Comparison of ENCODE assay signal across 24 cellular contexts in genomic region chr6:28408076-28408802, GRCh38. TPM values are rescaled to one million over a fixed set of nuclear protein-coding genes. Genes with fewer than 3 reads are reported as not detected.
DNase-seq lines count a peak whose midpoint lies in the region; ATAC-seq and TF ChIP-seq lines count a peak whose summit lies in the region.
"Had no signal": no experiment of that assay in that cellular context is flagged by ENCODE, and none has a peak within 500 bp of the region (broad histone marks: within the 10 kb centered on the region; RNA-seq: fewer than 3 reads in every experiment).

No MANE protein-coding gene starts in this region.

- H3K4me3 ChIP-seq in fibroblast of mammary gland (ENCODE audit: control insufficient read depth, low read depth, low read length): no peak overlapping the region
- H3K4me3 ChIP-seq in left ventricle myocardium inferior: no peak overlapping the region
- H3K4me3 ChIP-seq: BLaER1 treated with 17β-estradiol and CSF1 and Interleukin-3, amounts not matched to agents 10 nM and 100 nM; body of pancreas; colonic mucosa; heart right ventricle; MG63; vagina had no signal

- no peak overlapping the region for H3K4me3 Mint-ChIP-seq in activated T-cell treated with anti-CD3 and anti-CD28 coated beads, Interleukin-2, amount 50 U/mL, for 4 hours
- no peak overlapping the region for H3K4me3 Mint-ChIP-seq in activated T-helper 17 cell treated with anti-CD3 and anti-CD28 coated beads, Interleukin-2, amount 50 U/mL, for 72 hours
- H3K4me3 Mint-ChIP-seq in stimulated activated naive CD8-positive, alpha-beta T cell treated with anti-CD3 and anti-CD28 coated beads, Interleukin-15, amount 100 ng/mL, for 72 hours: peak overlapping the region; percentile 36 to 52
- H3K4me3 Mint-ChIP-seq in HFFc6: no peak overlapping the region
- H3K4me3 Mint-ChIP-seq: activated B cell treated with CpG ODN at 0.5 μM for 24 hours, endodermal cell had no signal

- peaks cover 56% of the 10 kb centered on the region for H3K27me3 ChIP-seq in left ventricle myocardium inferior (ENCODE audit: low read depth)
- H3K27me3 ChIP-seq: BLaER1 treated with 17β-estradiol and CSF1 and Interleukin-3, amounts not matched to agents 10 nM and 100 nM; body of pancreas; colonic mucosa; MG63; vagina had no signal

- no peaks in the 10 kb centered on the region for H3K4me1 ChIP-seq in left ventricle myocardium inferior
- H3K4me1 ChIP-seq: BLaER1 treated with 17β-estradiol and CSF1 and Interleukin-3, amounts not matched to agents 10 nM and 100 nM; body of pancreas; colonic mucosa; heart right ventricle; vagina had no signal

- DNase-seq in activated T-cell treated with anti-CD3 and anti-CD28 coated beads, Interleukin-2, amount 50 U/mL, for 4 hours: no peak
- no peak for DNase-seq in activated T-cell treated with anti-CD3 and anti-CD28 coated beads, Interleukin-2, amount 50 U/mL, for 1 hour
- DNase-seq in fibroblast of mammary gland (ENCODE audit: low read depth) (peak; percentile 15), HFFc6 (no peak), left ventricle myocardium inferior (no peak)
- peak in 1 of 2 donors; percentile 10 for DNase-seq in stimulated activated naive CD8-positive, alpha-beta T cell treated with anti-CD3 and anti-CD28 coated beads, Interleukin-15, amount 100 ng/mL, for 72 hours
- DNase-seq: ACHN; activated B cell treated with CpG ODN at 0.5 μM for 24 hours; activated CD8-positive, alpha-beta memory T cell treated with anti-CD3 and anti-CD28 coated beads, Interleukin-2, amount 50 U/mL, for 4 hours; activated naive CD4-positive, alpha-beta T cell treated with anti-CD3 and anti-CD28 coated beads, Interleukin-2, amount 50 U/mL, for 16 hours; body of pancreas; colonic mucosa; EL; endodermal cell; heart right ventricle; MG63; NCI-H1694; stimulated activated CD4-positive, alpha-beta T cell treated with anti-CD3 and anti-CD28 coated beads, Interleukin-12 subunit alpha, Interleukin-12 subunit beta, amount 100 ng/mL, for 4 hours; T-helper 9 cell had no signal

- peaks cover 30% of the 10 kb centered on the region for H3K27me3 Mint-ChIP-seq in activated T-cell treated with anti-CD3 and anti-CD28 coated beads, Interleukin-2, amount 50 U/mL, for 4 hours (ENCODE audit: low read depth)
- peaks cover 27% of the 10 kb centered on the region for H3K27me3 Mint-ChIP-seq in activated T-helper 17 cell treated with anti-CD3 and anti-CD28 coated beads, Interleukin-2, amount 50 U/mL, for 72 hours
- H3K27me3 Mint-ChIP-seq in stimulated activated naive CD8-positive, alpha-beta T cell treated with anti-CD3 and anti-CD28 coated beads, Interleukin-15, amount 100 ng/mL, for 72 hours: peaks cover 29% of the 10 kb centered on the region
- H3K27me3 Mint-ChIP-seq in HFFc6 (ENCODE audit: insufficient read depth): no peaks in the 10 kb centered on the region; the same call in none of the 2 replicates

- H3K36me3 Mint-ChIP-seq in activated T-cell treated with anti-CD3 and anti-CD28 coated beads, Interleukin-2, amount 50 U/mL, for 4 hours (ENCODE audit: insufficient read depth): no peaks in the 10 kb centered on the region
- no peaks in the 10 kb centered on the region for H3K36me3 Mint-ChIP-seq in activated T-helper 17 cell treated with anti-CD3 and anti-CD28 coated beads, Interleukin-2, amount 50 U/mL, for 72 hours (ENCODE audit: low read depth)
- H3K36me3 Mint-ChIP-seq in HFFc6 (ENCODE audit: low read depth): no peaks in the 10 kb centered on the region

- no peaks in the 10 kb centered on the region for H3K9me3 Mint-ChIP-seq in activated T-cell treated with anti-CD3 and anti-CD28 coated beads, Interleukin-2, amount 50 U/mL, for 4 hours
- H3K9me3 Mint-ChIP-seq in activated T-helper 17 cell treated with anti-CD3 and anti-CD28 coated beads, Interleukin-2, amount 50 U/mL, for 72 hours: peaks cover 3% of the 10 kb centered on the region
- H3K9me3 Mint-ChIP-seq in stimulated activated naive CD8-positive, alpha-beta T cell treated with anti-CD3 and anti-CD28 coated beads, Interleukin-15, amount 100 ng/mL, for 72 hours: no peaks in the 10 kb centered on the region
- H3K9me3 Mint-ChIP-seq in HFFc6: no peaks in the 10 kb centered on the region
- H3K9me3 Mint-ChIP-seq: endodermal cell had no signal

- peak; percentile 70 to 73 for ATAC-seq in activated T-cell treated with anti-CD3 and anti-CD28 coated beads, Interleukin-2, amount 50 U/mL, for 4 hours
- peak; percentile 92 for ATAC-seq in activated T-helper 17 cell treated with anti-CD3 and anti-CD28 coated beads, Interleukin-2, amount 50 U/mL, for 72 hours (replicated peaks)
- ATAC-seq in stimulated activated naive CD8-positive, alpha-beta T cell treated with anti-CD3 and anti-CD28 coated beads, Interleukin-15, amount 100 ng/mL, for 72 hours: peak; percentile 87
- ATAC-seq in GM19463 (IDR thresholded peaks at IDR 0.05; ENCODE audit: unreplicated experiment): no peak
- ATAC-seq: body of pancreas, heart right ventricle, HepG2 had no signal

- no peaks in the 10 kb centered on the region for H3K9me3 ChIP-seq in left ventricle myocardium inferior (replicated peaks)
- H3K9me3 ChIP-seq: body of pancreas, colonic mucosa, MG63, vagina had no signal

- H3K36me3 ChIP-seq in left ventricle myocardium inferior: no peaks in the 10 kb centered on the region
- H3K36me3 ChIP-seq: BLaER1 treated with 17β-estradiol and CSF1 and Interleukin-3, amounts not matched to agents 10 nM and 100 nM; colonic mucosa; heart right ventricle; MG63; vagina had no signal

- H3K27ac Mint-ChIP-seq in activated T-helper 17 cell treated with anti-CD3 and anti-CD28 coated beads, Interleukin-2, amount 50 U/mL, for 72 hours: no peak overlapping the region
- peak overlapping the region; percentile 55 to 64 for H3K27ac Mint-ChIP-seq in stimulated activated naive CD8-positive, alpha-beta T cell treated with anti-CD3 and anti-CD28 coated beads, Interleukin-15, amount 100 ng/mL, for 72 hours
- no peak overlapping the region for H3K27ac Mint-ChIP-seq in HFFc6
- H3K27ac Mint-ChIP-seq: activated B cell treated with CpG ODN at 0.5 μM for 24 hours, endodermal cell had no signal

- H3K4me1 Mint-ChIP-seq in activated T-cell treated with anti-CD3 and anti-CD28 coated beads, Interleukin-2, amount 50 U/mL, for 4 hours (ENCODE audit: low read depth): peaks cover 2% of the 10 kb centered on the region
- H3K4me1 Mint-ChIP-seq in activated T-helper 17 cell treated with anti-CD3 and anti-CD28 coated beads, Interleukin-2, amount 50 U/mL, for 72 hours: peaks cover 7% of the 10 kb centered on the region
- H3K4me1 Mint-ChIP-seq in stimulated activated naive CD8-positive, alpha-beta T cell treated with anti-CD3 and anti-CD28 coated beads, Interleukin-15, amount 100 ng/mL, for 72 hours: peaks cover 26% of the 10 kb centered on the region
- no peaks in the 10 kb centered on the region for H3K4me1 Mint-ChIP-seq in HFFc6 (ENCODE audit: low read depth)
- H3K4me1 Mint-ChIP-seq: activated B cell treated with CpG ODN at 0.5 μM for 24 hours, endodermal cell had no signal

- H3K27ac ChIP-seq in left ventricle myocardium inferior (replicated peaks): no peak overlapping the region
- H3K27ac ChIP-seq: BLaER1 treated with 17β-estradiol and CSF1 and Interleukin-3, amounts not matched to agents 10 nM and 100 nM; body of pancreas; colonic mucosa; heart right ventricle; vagina had no signal

- intact Hi-C loops in left ventricle myocardium inferior (cut with micrococcal nuclease): no loop called here

- TF ChIP-seq CTCF in fibroblast of mammary gland (conservative IDR thresholded peaks at IDR 0.05; ENCODE audit: control insufficient read depth, insufficient read depth, low read depth, low read length) (no peak), HFFc6 (IDR thresholded peaks at IDR 0.05) (no peak), left ventricle myocardium inferior (IDR thresholded peaks at IDR 0.05; ENCODE audit: borderline replicate concordance) (no peak)

RNA-seq across cellular contexts. Expression of gene ZSCAN12, which starts 8.7 kb away (rescaled TPM):
- 1 to 10 TPM; 2.7 to 2.8 (median 2.7) TPM for total RNA-seq in activated T-cell treated with anti-CD3 and anti-CD28 coated beads, Interleukin-2, amount 50 U/mL, for 4 hours
- total RNA-seq in activated T-helper 17 cell treated with anti-CD3 and anti-CD28 coated beads, Interleukin-2, amount 50 U/mL, for 72 hours: 1 to 10 TPM; 2.9 to 4.3 TPM
- 1 to 10 TPM; 2.4 to 3.1 (median 2.8) TPM for total RNA-seq in HFFc6 (2021; fragmentation: NEBNext Ultra II Directional; extraction: Animal tissue kit (Norgen Biotek cat#: 25700))
- 1.8 TPM for total RNA-seq in left ventricle myocardium inferior

RNA-seq across cellular contexts. Expression of gene ZSCAN23, which starts 35.1 kb away (rescaled TPM):
- under 1 TPM; 0.46 to 0.76 (median 0.69) TPM for total RNA-seq in activated T-cell treated with anti-CD3 and anti-CD28 coated beads, Interleukin-2, amount 50 U/mL, for 4 hours
- under 1 TPM; 0.24 to 0.52 TPM for total RNA-seq in activated T-helper 17 cell treated with anti-CD3 and anti-CD28 coated beads, Interleukin-2, amount 50 U/mL, for 72 hours
- total RNA-seq in HFFc6 (2021; fragmentation: NEBNext Ultra II Directional; extraction: Animal tissue kit (Norgen Biotek cat#: 25700)): 1 to 10 TPM in 4 of 6 experiments, under 1 TPM in 2; 0.48 to 1.5 (median 1.0) TPM
- total RNA-seq in left ventricle myocardium inferior: 1.5 TPM

RNA-seq across cellular contexts. Expression of gene ZKSCAN3, which starts 58.5 kb away (rescaled TPM):
- total RNA-seq in activated T-cell treated with anti-CD3 and anti-CD28 coated beads, Interleukin-2, amount 50 U/mL, for 4 hours: 1 to 10 TPM; 1.9 to 2.4 (median 2.3) TPM
- 1 to 10 TPM; 1.5 to 2.6 TPM for total RNA-seq in activated T-helper 17 cell treated with anti-CD3 and anti-CD28 coated beads, Interleukin-2, amount 50 U/mL, for 72 hours
- total RNA-seq in HFFc6 (2021; fragmentation: NEBNext Ultra II Directional; extraction: Animal tissue kit (Norgen Biotek cat#: 25700)): 1 to 10 TPM; 2.8 to 4.2 (median 3.6) TPM
- 4.1 TPM for total RNA-seq in left ventricle myocardium inferior

Comparison
In these comparisons a context has a peak if more than half of its experiments do, and no peak if none do; other contexts are left out.
1. H3K4me3 Mint-ChIP-seq: peak in stimulated activated naive CD8-positive, alpha-beta T cell treated with anti-CD3 and anti-CD28 coated beads, Interleukin-15, amount 100 ng/mL, for 72 hours (2 of 2); none in activated T-cell treated with anti-CD3 and anti-CD28 coated beads, Interleukin-2, amount 50 U/mL, for 4 hours (single experiment), activated T-helper 17 cell treated with anti-CD3 and anti-CD28 coated beads, Interleukin-2, amount 50 U/mL, for 72 hours (single experiment) and HFFc6 (single experiment).
2. H3K27ac Mint-ChIP-seq: peak in stimulated activated naive CD8-positive, alpha-beta T cell treated with anti-CD3 and anti-CD28 coated beads, Interleukin-15, amount 100 ng/mL, for 72 hours (2 of 2); none in activated T-helper 17 cell treated with anti-CD3 and anti-CD28 coated beads, Interleukin-2, amount 50 U/mL, for 72 hours (single experiment) and HFFc6 (single experiment).